Comparison of ENCODE assay signal across 14 cellular contexts in the genomic region with DNA sequence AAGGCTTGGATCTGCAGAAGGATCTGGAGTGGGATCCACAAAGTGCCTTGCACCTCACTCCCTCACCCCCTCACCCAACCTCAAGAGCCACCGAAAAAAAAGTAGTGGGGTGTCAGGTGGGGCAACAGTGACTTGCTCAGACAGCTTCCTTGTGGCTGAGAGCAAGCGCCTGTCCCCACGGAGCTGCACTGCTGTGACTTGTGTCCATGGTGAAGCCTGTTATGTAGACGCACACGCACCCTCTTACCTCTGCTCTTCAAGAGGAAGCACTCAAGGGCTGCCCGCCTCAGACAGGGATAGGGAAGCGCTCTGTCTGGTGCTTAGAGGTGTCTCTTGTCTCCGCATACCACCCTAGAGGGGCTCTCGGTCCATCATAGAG. TPM values are rescaled to one million over a fixed set of nuclear protein-coding genes. Genes with fewer than 3 reads are reported as not detected.
DNase-seq lines count a peak whose midpoint lies in the region; ATAC-seq, FAIRE-seq and TF ChIP-seq lines count a peak whose summit lies in the region.
"Had no signal": no experiment of that assay in that cellular context is flagged by ENCODE, and none has a peak within 500 bp of the region (broad histone marks: within the 10 kb centered on the region; RNA-seq: fewer than 3 reads in every experiment).

No MANE protein-coding gene starts in this region.

- no peak for TF ChIP-seq EP300 in H1 (IDR thresholded peaks at IDR 0.05; ENCODE audit: borderline replicate concordance in 1 of 2, low read depth in 2 of 2, low read length in 2 of 2)

- peaks cover 51% of the 10 kb centered on the region for H3K27me3 Mint-ChIP-seq in activated CD8-positive, alpha-beta T cell treated with anti-CD3 and anti-CD28 coated beads, Interleukin-2, amount 10 ng/mL, durations not matched to agents 7 days and 5 days (ENCODE audit: low read depth)
- H3K27me3 Mint-ChIP-seq in activated CD8-positive, alpha-beta T cell treated with anti-CD3 and anti-CD28 coated beads for 36 hours: peaks cover 54% of the 10 kb centered on the region

- no peak overlapping the region for H4K5ac ChIP-seq in H1 (ENCODE audit: insufficient read length, low read depth, low read length)

- no peak overlapping the region for H3K56ac ChIP-seq in H1 (replicated peaks; ENCODE audit: insufficient read length, low read depth, low read length)

- H3K4me1 ChIP-seq in H1 (replicated peaks in 1 of 4; ENCODE audit: control insufficient read depth in 3 of 4, insufficient read depth in 4 of 4, low read length in 3 of 4): peaks cover 0 to 10% (median 3%) of the 10 kb centered on the region in 4 experiments; a peak in 6 of 7 replicates
- H3K4me1 ChIP-seq: gastrocnemius medialis had no signal

- TF ChIP-seq POLR2A in H1 (IDR thresholded peaks at IDR 0.05; ENCODE audit: control extremely low read depth in 1 of 2, low read depth in 2 of 2, low read length in 2 of 2): no peak

- no peaks in the 10 kb centered on the region for H3K9me3 ChIP-seq in H1 (ENCODE audit: insufficient read depth in 2 of 2, low read depth in 1 of 2, low read length in 1 of 2)
- H3K9me3 ChIP-seq: body of pancreas, gastrocnemius medialis had no signal

- peak overlapping the region; percentile 82 to 87 for H3K4me2 ChIP-seq in H1 (ENCODE audit: insufficient read depth in 1 of 2, low read depth in 2 of 2, low read length in 2 of 2)

- H3K14ac ChIP-seq in H1 (ENCODE audit: insufficient read length): no peak overlapping the region

- no peak overlapping the region for H3K27ac Mint-ChIP-seq in activated CD8-positive, alpha-beta T cell treated with anti-CD3 and anti-CD28 coated beads, Interleukin-2, amount 10 ng/mL, durations not matched to agents 7 days and 5 days
- no peak overlapping the region for H3K27ac Mint-ChIP-seq in activated CD8-positive, alpha-beta T cell treated with anti-CD3 and anti-CD28 coated beads for 36 hours
- H3K27ac Mint-ChIP-seq: activated CD4-positive, alpha-beta T cell treated with anti-CD3 and anti-CD28 coated beads, Interleukin-2, amount 10 ng/mL, durations not matched to agents 24 days and 14 days; stimulated activated memory B cell treated with anti-CD40 and anti-IgM and Interleukin-4, amounts not matched to agents 10 μg/mL and 1 μg/mL and 100 μg/mL, for 72 hours had no signal

- WGBS in H1 (ENCODE audit: extremely low coverage in 1 of 2, insufficient coverage in 1 of 2, insufficient read length in 1 of 2, insufficient replicate concordance in 2 of 2, low coverage in 1 of 2, low lambda C conversion rate in 2 of 2, missing lambda C conversion rate in 1 of 2), 2 experiments: 35% methylated on average over 9 of the region's 9 CpGs; no CpG with 5 or more reads in 1 of the 2 experiments

- H3K79me1 ChIP-seq in H1 (ENCODE audit: low read depth, low read length): no peaks in the 10 kb centered on the region

- peaks cover 3 to 5% of the 10 kb centered on the region in 2 experiments for H4K20me1 ChIP-seq in H1 (replicated peaks in 1 of 2; ENCODE audit: control insufficient read depth in 1 of 2, insufficient read depth in 2 of 2, low read length in 2 of 2)

- H3K18ac ChIP-seq in H1 (ENCODE audit: extremely low read depth, low read length): no peak overlapping the region

- no peak overlapping the region for H3K23ac ChIP-seq in H1 (ENCODE audit: insufficient read length)

- POLR2A ChIA-PET in activated CD8-positive, alpha-beta T cell treated with anti-CD3 and anti-CD28 coated beads, Interleukin-2, amount 10 ng/mL, durations not matched to agents 7 days and 5 days (lab: Charles Lee): no interaction called here
- POLR2A ChIA-PET in activated CD8-positive, alpha-beta T cell treated with anti-CD3 and anti-CD28 coated beads for 36 hours (lab: Charles Lee): no interaction called here
- POLR2A ChIA-PET in H1 (lab: Charles Lee; ENCODE audit: partially characterized antibody): interaction anchor here (1.6 kb wide), 1 partner anchor 16 kb away, joined by 3 read pairs; no protein-coding TSS in a partner anchor

- H3K23me2 ChIP-seq in H1 (ENCODE audit: low read depth, low read length): peaks cover 8% of the 10 kb centered on the region; the same call in 1 of the 2 replicates

- H2BK120ac ChIP-seq in H1 (replicated peaks; ENCODE audit: low read depth, low read length): no peak overlapping the region

- H2BK15ac ChIP-seq in H1 (ENCODE audit: low read length): no peak overlapping the region

- no peak overlapping the region for H2AK5ac ChIP-seq in H1 (ENCODE audit: low read depth, low read length)

- DNase-seq in activated CD8-positive, alpha-beta T cell treated with anti-CD3 and anti-CD28 coated beads, Interleukin-2, amount 10 ng/mL, durations not matched to agents 7 days and 5 days: no peak
- no peak for DNase-seq in activated CD8-positive, alpha-beta T cell treated with anti-CD3 and anti-CD28 coated beads for 36 hours
- DNase-seq in NCI-H2029 treated with DMSO at 0.1 percent for 48 hours (lab: John Stamatoyannopoulos, UW): peak; percentile 46
- no peak for DNase-seq in H1 (ENCODE audit: low read depth in 1 of 2, low spot score in 2 of 2)
- no peak for DNase-seq in sciatic nerve (ENCODE audit: low spot score)
- no peak for DNase-seq in GM19239 (ENCODE audit: insufficient read length, low spot score)
- DNase-seq in CD1c-positive myeloid dendritic cell (ENCODE audit: extremely low spot score): no peak

- H2BK5ac ChIP-seq in H1 (ENCODE audit: low read depth, low read length): no peak overlapping the region

- peaks cover 7 to 29% (median 22%) of the 10 kb centered on the region in 4 experiments for H3K27me3 ChIP-seq in H1 (replicated peaks in 1 of 4; ENCODE audit: control insufficient read depth in 3 of 4, extremely low read depth in 1 of 4, insufficient read depth in 3 of 4, low read length in 3 of 4)

- H3K79me2 ChIP-seq in H1 (ENCODE audit: control insufficient read depth in 1 of 2, insufficient read depth in 2 of 2, low read length in 2 of 2): no peaks in the 10 kb centered on the region

- H3K4me3 Mint-ChIP-seq in activated CD8-positive, alpha-beta T cell treated with anti-CD3 and anti-CD28 coated beads, Interleukin-2, amount 10 ng/mL, durations not matched to agents 7 days and 5 days: no peak overlapping the region
- no peak overlapping the region for H3K4me3 Mint-ChIP-seq in activated CD8-positive, alpha-beta T cell treated with anti-CD3 and anti-CD28 coated beads for 36 hours
- H3K4me3 Mint-ChIP-seq: activated CD4-positive, alpha-beta T cell treated with anti-CD3 and anti-CD28 coated beads, Interleukin-2, amount 10 ng/mL, durations not matched to agents 24 days and 14 days; stimulated activated memory B cell treated with anti-CD40 and anti-IgM and Interleukin-4, amounts not matched to agents 10 μg/mL and 1 μg/mL and 100 μg/mL, for 72 hours had no signal

- no peak for TF ChIP-seq RAD21 in H1 (IDR thresholded peaks at IDR 0.05 in 1 of 2, conservative IDR thresholded peaks at IDR 0.05 in 1 of 2; ENCODE audit: low read depth in 2 of 2, low read length in 2 of 2)

- no peak overlapping the region for H3K27ac ChIP-seq in H1 (ENCODE audit: low read depth, low read length)
- H3K27ac ChIP-seq: body of pancreas, gastrocnemius medialis had no signal

- no peak for FAIRE-seq in H1 (lab: Jason Lieb, UNC)
- no peak for FAIRE-seq in GM19239 (lab: Jason Lieb, UNC)
- FAIRE-seq: kidney had no signal

- peak overlapping the region in 2 of 4 experiments; percentile 10 to 61; a peak in 3 of 8 replicates for H3K4me3 ChIP-seq in H1 (ENCODE audit: extremely low read depth in 1 of 4, insufficient read depth in 2 of 4, low read depth in 3 of 4, low read length in 4 of 4)
- H3K4me3 ChIP-seq: body of pancreas, gastrocnemius medialis had no signal

- ATAC-seq in activated CD8-positive, alpha-beta T cell treated with anti-CD3 and anti-CD28 coated beads, Interleukin-2, amount 10 ng/mL, durations not matched to agents 7 days and 5 days: peak; percentile 33
- ATAC-seq in activated CD8-positive, alpha-beta T cell treated with anti-CD3 and anti-CD28 coated beads for 36 hours: no peak
- ATAC-seq in sciatic nerve (peak; percentile 30), HG03457 (IDR thresholded peaks at IDR 0.05; ENCODE audit: unreplicated experiment) (no peak)
- ATAC-seq: stimulated activated memory B cell treated with anti-CD40 and anti-IgM and Interleukin-4, amounts not matched to agents 10 μg/mL and 1 μg/mL and 100 μg/mL, for 72 hours had no signal

- no peaks in the 10 kb centered on the region for H3K9me3 Mint-ChIP-seq in activated CD8-positive, alpha-beta T cell treated with anti-CD3 and anti-CD28 coated beads, Interleukin-2, amount 10 ng/mL, durations not matched to agents 7 days and 5 days (ENCODE audit: insufficient read depth)
- no peaks in the 10 kb centered on the region for H3K9me3 Mint-ChIP-seq in activated CD8-positive, alpha-beta T cell treated with anti-CD3 and anti-CD28 coated beads for 36 hours
- H3K9me3 Mint-ChIP-seq: activated CD4-positive, alpha-beta T cell treated with anti-CD3 and anti-CD28 coated beads, Interleukin-2, amount 10 ng/mL, durations not matched to agents 24 days and 14 days; stimulated activated memory B cell treated with anti-CD40 and anti-IgM and Interleukin-4, amounts not matched to agents 10 μg/mL and 1 μg/mL and 100 μg/mL, for 72 hours had no signal

- intact Hi-C loops in activated CD8-positive, alpha-beta T cell treated with anti-CD3 and anti-CD28 coated beads for 36 hours (cut with micrococcal nuclease): no loop called here
- intact Hi-C loops in sciatic nerve (cut with DNase I): no loop called here

- H3K36me3 Mint-ChIP-seq in activated CD8-positive, alpha-beta T cell treated with anti-CD3 and anti-CD28 coated beads, Interleukin-2, amount 10 ng/mL, durations not matched to agents 7 days and 5 days (ENCODE audit: low read depth): no peaks in the 10 kb centered on the region
- H3K36me3 Mint-ChIP-seq in activated CD8-positive, alpha-beta T cell treated with anti-CD3 and anti-CD28 coated beads for 36 hours (ENCODE audit: low read depth): peaks cover 1% of the 10 kb centered on the region
- H3K36me3 Mint-ChIP-seq: stimulated activated memory B cell treated with anti-CD40 and anti-IgM and Interleukin-4, amounts not matched to agents 10 μg/mL and 1 μg/mL and 100 μg/mL, for 72 hours had no signal

- H2BK20ac ChIP-seq in H1 (ENCODE audit: low read length): no peak overlapping the region

- H3K36me3 ChIP-seq in H1 (ENCODE audit: control insufficient read depth in 2 of 4, insufficient read depth in 4 of 4, low read length in 3 of 4): no peaks in the 10 kb centered on the region
- H3K36me3 ChIP-seq: gastrocnemius medialis had no signal

- TF ChIP-seq CTCF in activated CD8-positive, alpha-beta T cell treated with anti-CD3 and anti-CD28 coated beads for 36 hours (IDR thresholded peaks at IDR 0.05): no peak
- no peak for TF ChIP-seq CTCF in H1 (IDR thresholded peaks at IDR 0.05; ENCODE audit: control extremely low read depth in 1 of 3, insufficient read depth in 1 of 3, low read depth in 1 of 3, low read length in 3 of 3)

- no peak overlapping the region for H2BK12ac ChIP-seq in H1 (ENCODE audit: low read depth, low read length)

- no peak overlapping the region for H4K8ac ChIP-seq in H1 (ENCODE audit: extremely low read depth, insufficient read depth, low read length)

- H3K4me1 Mint-ChIP-seq in activated CD8-positive, alpha-beta T cell treated with anti-CD3 and anti-CD28 coated beads, Interleukin-2, amount 10 ng/mL, durations not matched to agents 7 days and 5 days (ENCODE audit: low read depth): peaks cover 6% of the 10 kb centered on the region
- H3K4me1 Mint-ChIP-seq in activated CD8-positive, alpha-beta T cell treated with anti-CD3 and anti-CD28 coated beads for 36 hours (ENCODE audit: low read depth): peaks cover 3% of the 10 kb centered on the region
- H3K4me1 Mint-ChIP-seq: activated CD4-positive, alpha-beta T cell treated with anti-CD3 and anti-CD28 coated beads, Interleukin-2, amount 10 ng/mL, durations not matched to agents 24 days and 14 days had no signal

- no peak overlapping the region for H3K4ac ChIP-seq in H1 (replicated peaks; ENCODE audit: insufficient read length, low read depth, low read length)

- no peak overlapping the region for H3K9ac ChIP-seq in H1 (replicated peaks in 1 of 4; ENCODE audit: extremely low read depth in 1 of 4, low read depth in 3 of 4, low read length in 3 of 4)

- CTCF ChIA-PET in activated CD8-positive, alpha-beta T cell treated with anti-CD3 and anti-CD28 coated beads, Interleukin-2, amount 10 ng/mL, durations not matched to agents 7 days and 5 days (lab: Charles Lee): no interaction called here
- CTCF ChIA-PET in activated CD8-positive, alpha-beta T cell treated with anti-CD3 and anti-CD28 coated beads for 36 hours (lab: Charles Lee): no interaction called here
- CTCF ChIA-PET in H1 (lab: Charles Lee; ENCODE audit: partially characterized antibody): interaction anchor here (0.8 to 1.2 kb wide), 3 partner anchors 42 to 256 kb away, joined by 3 to 6 read pairs (median 4); no protein-coding TSS in a partner anchor

- no peak overlapping the region for H2AFZ ChIP-seq in H1 (ENCODE audit: low read length)

- no peak overlapping the region for H4K91ac ChIP-seq in H1 (replicated peaks; ENCODE audit: insufficient read length, low read length)

RNA-seq across cellular contexts. Expression of gene DRD2, which starts 1.2 kb away (rescaled TPM):
- total RNA-seq in activated CD8-positive, alpha-beta T cell treated with anti-CD3 and anti-CD28 coated beads, Interleukin-2, amount 10 ng/mL, durations not matched to agents 7 days and 5 days: not detected
- total RNA-seq in activated CD8-positive, alpha-beta T cell treated with anti-CD3 and anti-CD28 coated beads for 36 hours: not detected
- total RNA-seq in H1 (2021; fragmentation: NEBNext Ultra II Directional; extraction: Animal tissue kit (Norgen Biotek cat#: 25700)): 0.26 and 1.1 TPM in 2 replicates
- 0.41 and 0.75 TPM in 2 replicates for polyA plus RNA-seq in H1 (2011; rRNA removed)
- polyA plus RNA-seq in H1 (2011; cell fraction: cytosol; rRNA removed): 0.31 TPM
- 0.47 TPM for polyA plus RNA-seq in H1 (2011; cell fraction: nucleus; rRNA removed)
- polyA plus RNA-seq in H1 (2012, experiment 1 of 2): 0.19 to 0.76 TPM (median 0.58 TPM) in 4 replicates
- 0.31 TPM for polyA plus RNA-seq in H1 (2012, experiment 2 of 2)
- polyA plus RNA-seq in H1 (2013, experiment 1 of 2): 0.28 TPM
- polyA plus RNA-seq in H1 (2013, experiment 2 of 2): 0.31 TPM
- 1.8 TPM in 1 of 2 replicates, not detected in the other for polyA minus RNA-seq in H1 (2011; rRNA and poly(A)+ RNA removed)
- not detected for polyA minus RNA-seq in H1 (2011; cell fraction: cytosol; rRNA and poly(A)+ RNA removed)
- polyA minus RNA-seq in H1 (2011; cell fraction: nucleus; rRNA and poly(A)+ RNA removed): 0.40 TPM
- 0.71 TPM for total RNA-seq in sciatic nerve
- total RNA-seq: activated CD4-positive, alpha-beta T cell treated with anti-CD3 and anti-CD28 coated beads, Interleukin-2, amount 10 ng/mL, durations not matched to agents 24 days and 14 days; T-helper 1 cell treated with Interleukin-12 subunit alpha and Interleukin-12 subunit beta and Interleukin-4 antibody, amounts not matched to agents 30 ng/mL and 1 ng/mL, for 36 hours had no signal

Comparison
In these comparisons a context has a peak if more than half of its experiments do, and no peak if none do; other contexts are left out.
1. ATAC-seq: peak in activated CD8-positive, alpha-beta T cell treated with anti-CD3 and anti-CD28 coated beads, Interleukin-2, amount 10 ng/mL, durations not matched to agents 7 days and 5 days (single experiment) and sciatic nerve (single experiment); none in activated CD8-positive, alpha-beta T cell treated with anti-CD3 and anti-CD28 coated beads for 36 hours (single experiment) and HG03457 (single experiment).